Comparison of ENCODE assay signal across 8 cellular contexts in genomic region chr13:106373304-106373988, GRCh38.
DNase-seq lines count a peak whose midpoint lies in the region; ATAC-seq and TF ChIP-seq lines count a peak whose summit lies in the region.

No MANE protein-coding gene starts in this region.

- TF ChIP-seq CTCF in GM23338 (conservative IDR thresholded peaks at IDR 0.05; ENCODE audit: low read depth in 2 of 2): no peak

- H3K9me2 ChIP-seq in GM23338 (ENCODE audit: insufficient read depth): no peaks in the 10 kb centered on the region

- no peak overlapping the region for H3K4me3 Mint-ChIP-seq in GM23338
- no peak overlapping the region for H3K4me3 Mint-ChIP-seq in immature natural killer cell

- no peak overlapping the region for H3K4me2 ChIP-seq in GM23338

- H3K4me3 ChIP-seq in GM23338: no peak overlapping the region

- no peaks in the 10 kb centered on the region for H3K36me3 ChIP-seq in GM23338 (ENCODE audit: insufficient read depth)

- no peaks in the 10 kb centered on the region for H3F3A ChIP-seq in GM23338 (replicated peaks; ENCODE audit: low read depth)

- peaks cover 3% of the 10 kb centered on the region; the same call in 1 of the 3 replicates for H3K4me1 Mint-ChIP-seq in GM23338
- no peaks in the 10 kb centered on the region for H3K4me1 Mint-ChIP-seq in immature natural killer cell

- H2AFZ ChIP-seq in GM23338: peak overlapping the region; percentile 34; the same call in 1 of the 2 replicates

- H3K9me3 Mint-ChIP-seq in GM23338 (no peaks in the 10 kb centered on the region), immature natural killer cell (peaks cover 0 to 3% (median 0%) of the 10 kb centered on the region in 6 donors)

- ATAC-seq in GM18498 (IDR thresholded peaks at IDR 0.05; ENCODE audit: unreplicated experiment): peak; percentile 64
- no peak for ATAC-seq in GM23338

- no peaks in the 10 kb centered on the region for H3K27me3 ChIP-seq in GM23338 (ENCODE audit: insufficient read depth)

- H3K27ac Mint-ChIP-seq in GM23338 (no peak overlapping the region), immature natural killer cell (no peak overlapping the region)

- H3K4me1 ChIP-seq in GM23338 (ENCODE audit: insufficient read depth): peaks cover 3% of the 10 kb centered on the region; the same call in 1 of the 2 replicates

- DNase-seq in GM23338 (ENCODE audit: low spot score): no peak
- DNase-seq in NCI-H1092 (lab: John Stamatoyannopoulos, UW): peak; percentile 54
- peak; percentile 17 for DNase-seq in germinal center (ENCODE audit: low spot score)
- no peak for DNase-seq in SIG-M5 (lab: John Stamatoyannopoulos, UW)
- no peak for DNase-seq in immature natural killer cell
- DNase-seq in HCEC 1CT: no peak
- DNase-seq in NCI-H146 treated with DMSO at 0.1 percent for 48 hours (lab: John Stamatoyannopoulos, UW; ENCODE audit: unreplicated experiment): no peak

- H3K27me3 Mint-ChIP-seq in GM23338 (ENCODE audit: insufficient read depth, low read depth, poor library complexity) (peaks cover 5% of the 10 kb centered on the region), immature natural killer cell (ENCODE audit: low read depth in 3 of 3) (peaks cover 2 to 3% (median 3%) of the 10 kb centered on the region in 3 donors)

- H3K79me2 ChIP-seq in GM23338 (replicated peaks; ENCODE audit: insufficient read depth): no peaks in the 10 kb centered on the region

- H3K36me3 Mint-ChIP-seq in GM23338 (ENCODE audit: low read depth) (no peaks in the 10 kb centered on the region), immature natural killer cell (no peaks in the 10 kb centered on the region)

- H4K20me1 ChIP-seq in GM23338 (replicated peaks; ENCODE audit: insufficient read depth): no peaks in the 10 kb centered on the region

- H3K27ac ChIP-seq in GM23338 (ENCODE audit: low read depth): no peak overlapping the region

TF ChIP-seq in GM23338, 12 proteins besides CTCF, POLR2A, EP300 and RAD21:
- TF ChIP-seq STAT1 (IDR thresholded peaks at IDR 0.05; ENCODE audit: unreplicated experiment): no peak
- TF ChIP-seq EZH2phosphoT487 (IDR thresholded peaks at IDR 0.05; ENCODE audit: unreplicated experiment): no peak
- TF ChIP-seq, protein P1, sequence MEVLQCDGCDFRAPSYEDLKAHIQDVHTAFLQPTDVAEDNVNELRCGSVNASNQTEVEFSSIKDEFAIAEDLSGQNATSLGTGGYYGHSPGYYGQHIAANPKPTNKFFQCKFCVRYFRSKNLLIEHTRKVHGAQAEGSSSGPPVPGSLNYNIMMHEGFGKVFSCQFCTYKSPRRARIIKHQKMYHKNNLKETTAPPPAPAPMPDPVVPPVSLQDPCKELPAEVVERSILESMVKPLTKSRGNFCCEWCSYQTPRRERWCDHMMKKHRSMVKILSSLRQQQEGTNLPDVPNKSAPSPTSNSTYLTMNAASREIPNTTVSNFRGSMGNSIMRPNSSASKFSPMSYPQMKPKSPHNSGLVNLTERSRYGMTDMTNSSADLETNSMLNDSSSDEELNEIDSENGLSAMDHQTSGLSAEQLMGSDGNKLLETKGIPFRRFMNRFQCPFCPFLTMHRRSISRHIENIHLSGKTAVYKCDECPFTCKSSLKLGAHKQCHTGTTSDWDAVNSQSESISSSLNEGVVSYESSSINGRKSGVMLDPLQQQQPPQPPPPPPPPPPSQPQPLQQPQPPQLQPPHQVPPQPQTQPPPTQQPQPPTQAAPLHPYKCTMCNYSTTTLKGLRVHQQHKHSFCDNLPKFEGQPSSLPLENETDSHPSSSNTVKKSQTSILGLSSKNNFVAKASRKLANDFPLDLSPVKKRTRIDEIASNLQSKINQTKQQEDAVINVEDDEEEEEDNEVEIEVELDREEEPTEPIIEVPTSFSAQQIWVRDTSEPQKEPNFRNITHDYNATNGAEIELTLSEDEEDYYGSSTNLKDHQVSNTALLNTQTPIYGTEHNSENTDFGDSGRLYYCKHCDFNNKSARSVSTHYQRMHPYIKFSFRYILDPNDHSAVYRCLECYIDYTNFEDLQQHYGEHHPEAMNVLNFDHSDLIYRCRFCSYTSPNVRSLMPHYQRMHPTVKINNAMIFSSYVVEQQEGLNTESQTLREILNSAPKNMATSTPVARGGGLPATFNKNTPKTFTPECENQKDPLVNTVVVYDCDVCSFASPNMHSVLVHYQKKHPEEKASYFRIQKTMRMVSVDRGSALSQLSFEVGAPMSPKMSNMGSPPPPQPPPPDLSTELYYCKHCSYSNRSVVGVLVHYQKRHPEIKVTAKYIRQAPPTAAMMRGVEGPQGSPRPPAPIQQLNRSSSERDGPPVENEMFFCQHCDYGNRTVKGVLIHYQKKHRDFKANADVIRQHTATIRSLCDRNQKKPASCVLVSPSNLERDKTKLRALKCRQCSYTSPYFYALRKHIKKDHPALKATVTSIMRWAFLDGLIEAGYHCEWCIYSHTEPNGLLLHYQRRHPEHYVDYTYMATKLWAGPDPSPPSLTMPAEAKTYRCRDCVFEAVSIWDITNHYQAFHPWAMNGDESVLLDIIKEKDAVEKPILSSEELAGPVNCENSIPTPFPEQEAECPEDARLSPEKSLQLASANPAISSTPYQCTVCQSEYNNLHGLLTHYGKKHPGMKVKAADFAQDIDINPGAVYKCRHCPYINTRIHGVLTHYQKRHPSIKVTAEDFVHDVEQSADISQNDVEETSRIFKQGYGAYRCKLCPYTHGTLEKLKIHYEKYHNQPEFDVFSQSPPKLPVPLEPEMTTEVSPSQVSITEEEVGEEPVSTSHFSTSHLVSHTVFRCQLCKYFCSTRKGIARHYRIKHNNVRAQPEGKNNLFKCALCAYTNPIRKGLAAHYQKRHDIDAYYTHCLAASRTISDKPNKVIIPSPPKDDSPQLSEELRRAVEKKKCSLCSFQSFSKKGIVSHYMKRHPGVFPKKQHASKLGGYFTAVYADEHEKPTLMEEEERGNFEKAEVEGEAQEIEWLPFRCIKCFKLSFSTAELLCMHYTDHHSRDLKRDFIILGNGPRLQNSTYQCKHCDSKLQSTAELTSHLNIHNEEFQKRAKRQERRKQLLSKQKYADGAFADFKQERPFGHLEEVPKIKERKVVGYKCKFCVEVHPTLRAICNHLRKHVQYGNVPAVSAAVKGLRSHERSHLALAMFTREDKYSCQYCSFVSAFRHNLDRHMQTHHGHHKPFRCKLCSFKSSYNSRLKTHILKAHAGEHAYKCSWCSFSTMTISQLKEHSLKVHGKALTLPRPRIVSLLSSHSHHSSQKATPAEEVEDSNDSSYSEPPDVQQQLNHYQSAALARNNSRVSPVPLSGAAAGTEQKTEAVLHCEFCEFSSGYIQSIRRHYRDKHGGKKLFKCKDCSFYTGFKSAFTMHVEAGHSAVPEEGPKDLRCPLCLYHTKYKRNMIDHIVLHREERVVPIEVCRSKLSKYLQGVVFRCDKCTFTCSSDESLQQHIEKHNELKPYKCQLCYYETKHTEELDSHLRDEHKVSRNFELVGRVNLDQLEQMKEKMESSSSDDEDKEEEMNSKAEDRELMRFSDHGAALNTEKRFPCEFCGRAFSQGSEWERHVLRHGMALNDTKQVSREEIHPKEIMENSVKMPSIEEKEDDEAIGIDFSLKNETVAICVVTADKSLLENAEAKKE (CRISPR knock-in tag; IDR thresholded peaks at IDR 0.05): no peak
- no peak for TF ChIP-seq JUNB (IDR thresholded peaks at IDR 0.05; ENCODE audit: unreplicated experiment)
- no peak for TF ChIP-seq NANOG (IDR thresholded peaks at IDR 0.05; ENCODE audit: borderline replicate concordance)
- TF ChIP-seq ZNF114 (CRISPR knock-in tag; IDR thresholded peaks at IDR 0.05): no peak
- TF ChIP-seq ETS1 (IDR thresholded peaks at IDR 0.05): no peak
- TF ChIP-seq CREB1 (CRISPR knock-in tag; IDR thresholded peaks at IDR 0.05; ENCODE audit: low read depth): no peak
- no peak for TF ChIP-seq EZH2 (IDR thresholded peaks at IDR 0.05; ENCODE audit: low read depth, unreplicated experiment)
- no peak for TF ChIP-seq REST (IDR thresholded peaks at IDR 0.05; ENCODE audit: unreplicated experiment)
- TF ChIP-seq ZNF331 (CRISPR knock-in tag; IDR thresholded peaks at IDR 0.05; ENCODE audit: low read depth): no peak
- no peak for TF ChIP-seq POLR2AphosphoS5 (IDR thresholded peaks at IDR 0.05; ENCODE audit: low read depth)

Comparison
In these comparisons a context has a peak if more than half of its experiments do, and no peak if none do; other contexts are left out.
1. DNase-seq: peak in NCI-H1092 (single experiment) and germinal center (single experiment); none in GM23338 (single experiment), SIG-M5 (single experiment), immature natural killer cell (0 of 3), HCEC 1CT (single experiment) and NCI-H146 treated with DMSO at 0.1 percent for 48 hours (single experiment).